Comparison of ENCODE assay signal across 10 cellular contexts in genomic region chr17:61251939-61252865, GRCh38.
A peak's percentile ranks its signal among the peaks of the same experiment; 100 is the strongest.
DNase-seq lines count a peak whose midpoint lies in the region; ATAC-seq and TF ChIP-seq lines count a peak whose summit lies in the region.
"Had no signal": no experiment of that assay in that cellular context is flagged by ENCODE, and none has a peak within 500 bp of the region (broad histone marks: within the 10 kb centered on the region; RNA-seq: fewer than 3 reads in every experiment).

No MANE protein-coding gene starts in this region.

- no peak overlapping the region for H3K9ac ChIP-seq in muscle layer of colon (ENCODE audit: low read length)

- ATAC-seq in activated naive CD8-positive, alpha-beta T cell treated with anti-CD3 and anti-CD28 coated beads, Interleukin-2, amount 10 ng/mL, durations not matched to agents 7 days and 5 days (ENCODE audit: low read depth), result no peak
- ATAC-seq in HG03469 (IDR thresholded peaks at IDR 0.05; ENCODE audit: unreplicated experiment), result no peak

- no peak overlapping the region for H3K4me3 Mint-ChIP-seq in activated naive CD8-positive, alpha-beta T cell treated with anti-CD3 and anti-CD28 coated beads, Interleukin-2, amount 10 ng/mL, durations not matched to agents 7 days and 5 days
- no peak overlapping the region for H3K4me3 Mint-ChIP-seq in activated naive CD8-positive, alpha-beta T cell treated with anti-CD3 and anti-CD28 coated beads for 36 hours
- H3K4me3 Mint-ChIP-seq in glutamatergic neuron (ENCODE audit: unreplicated experiment), result no peak overlapping the region
- H3K4me3 Mint-ChIP-seq: CD8-positive, alpha-beta memory T cell had no signal

- TF ChIP-seq POLR2A in uterus (IDR thresholded peaks at IDR 0.05), result no peak

- no peaks in the 10 kb centered on the region for H3K27me3 ChIP-seq in dorsolateral prefrontal cortex
- H3K27me3 ChIP-seq in muscle layer of colon (ENCODE audit: control insufficient read depth in 1 of 2, insufficient read depth in 2 of 2, low read length in 2 of 2), result peaks cover 0 to 4% of the 10 kb centered on the region in 2 donors
- no peaks in the 10 kb centered on the region for H3K27me3 ChIP-seq in uterus

- H3K36me3 ChIP-seq in muscle layer of colon (ENCODE audit: insufficient read depth, low read length) (no peaks in the 10 kb centered on the region), uterus (no peaks in the 10 kb centered on the region)

- H3K27ac ChIP-seq in dorsolateral prefrontal cortex, result peak overlapping the region in 47 of 59 donors; percentile 17 to 80 (median 57)
- H3K27ac ChIP-seq in muscle layer of colon (ENCODE audit: low read depth, low read length), result peak overlapping the region; percentile 46
- peak overlapping the region; percentile 51 to 81 for H3K27ac ChIP-seq in uterus
- H3K27ac ChIP-seq: VCaP had no signal

- H3K4me1 ChIP-seq in muscle layer of colon (ENCODE audit: insufficient read depth, low read length) (peaks cover 25% of the 10 kb centered on the region), uterus (peaks cover 0 to 20% of the 10 kb centered on the region in 2 donors)

- peak overlapping the region; percentile 66 for H3K27ac Mint-ChIP-seq in activated naive CD8-positive, alpha-beta T cell treated with anti-CD3 and anti-CD28 coated beads, Interleukin-2, amount 10 ng/mL, durations not matched to agents 7 days and 5 days
- no peak overlapping the region for H3K27ac Mint-ChIP-seq in activated naive CD8-positive, alpha-beta T cell treated with anti-CD3 and anti-CD28 coated beads for 36 hours
- H3K27ac Mint-ChIP-seq in glutamatergic neuron (ENCODE audit: unreplicated experiment), result no peak overlapping the region

- H3K36me3 Mint-ChIP-seq in activated naive CD8-positive, alpha-beta T cell treated with anti-CD3 and anti-CD28 coated beads, Interleukin-2, amount 10 ng/mL, durations not matched to agents 7 days and 5 days, result peaks cover 7% of the 10 kb centered on the region
- H3K36me3 Mint-ChIP-seq in activated naive CD8-positive, alpha-beta T cell treated with anti-CD3 and anti-CD28 coated beads for 36 hours, result no peaks in the 10 kb centered on the region
- no peaks in the 10 kb centered on the region for H3K36me3 Mint-ChIP-seq in glutamatergic neuron (ENCODE audit: unreplicated experiment)
- H3K36me3 Mint-ChIP-seq: CD8-positive, alpha-beta memory T cell had no signal

- H3K4me3 ChIP-seq in dorsolateral prefrontal cortex (peak overlapping the region in 1 of 59 donors; percentile 13), muscle layer of colon (ENCODE audit: low read depth in 1 of 2, low read length in 2 of 2) (peak overlapping the region in 1 of 2 donors; percentile 37), uterus (no peak overlapping the region)

- no peak for TF ChIP-seq CTCF in dorsolateral prefrontal cortex (IDR thresholded peaks at IDR 0.05 in 54 of 56, conservative IDR thresholded peaks at IDR 0.05 in 2 of 56; ENCODE audit: low read depth in 1 of 56, partially characterized antibody in 56 of 56)
- TF ChIP-seq CTCF in uterus (IDR thresholded peaks at IDR 0.05), result no peak
- TF ChIP-seq CTCF in glutamatergic neuron (IDR thresholded peaks at IDR 0.05; ENCODE audit: partially characterized antibody, unreplicated experiment), result no peak

- H3K27me3 Mint-ChIP-seq in activated naive CD8-positive, alpha-beta T cell treated with anti-CD3 and anti-CD28 coated beads, Interleukin-2, amount 10 ng/mL, durations not matched to agents 7 days and 5 days, result no peaks in the 10 kb centered on the region
- no peaks in the 10 kb centered on the region for H3K27me3 Mint-ChIP-seq in activated naive CD8-positive, alpha-beta T cell treated with anti-CD3 and anti-CD28 coated beads for 36 hours
- peaks cover 2% of the 10 kb centered on the region for H3K27me3 Mint-ChIP-seq in glutamatergic neuron (ENCODE audit: unreplicated experiment)
- H3K27me3 Mint-ChIP-seq: CD8-positive, alpha-beta memory T cell had no signal

- peaks cover 23% of the 10 kb centered on the region for H3K4me1 Mint-ChIP-seq in activated naive CD8-positive, alpha-beta T cell treated with anti-CD3 and anti-CD28 coated beads, Interleukin-2, amount 10 ng/mL, durations not matched to agents 7 days and 5 days
- peaks cover 13% of the 10 kb centered on the region for H3K4me1 Mint-ChIP-seq in activated naive CD8-positive, alpha-beta T cell treated with anti-CD3 and anti-CD28 coated beads for 36 hours
- H3K4me1 Mint-ChIP-seq in glutamatergic neuron (ENCODE audit: low read depth, unreplicated experiment), result peaks cover 13% of the 10 kb centered on the region

- POLR2A ChIA-PET in activated naive CD8-positive, alpha-beta T cell treated with anti-CD3 and anti-CD28 coated beads, Interleukin-2, amount 10 ng/mL, durations not matched to agents 7 days and 5 days (lab: Charles Lee), result interaction anchor here (1.2 kb wide), 1 partner anchor 30 kb away, joined by 4 read pairs; no protein-coding TSS in a partner anchor

- DNase-seq in activated naive CD8-positive, alpha-beta T cell treated with anti-CD3 and anti-CD28 coated beads, Interleukin-2, amount 10 ng/mL, durations not matched to agents 7 days and 5 days, result no peak
- no peak for DNase-seq in activated naive CD8-positive, alpha-beta T cell treated with anti-CD3 and anti-CD28 coated beads for 36 hours
- DNase-seq in dorsolateral prefrontal cortex (peak in 8 of 10 donors; percentile 26 to 67 (median 51)), uterus (peak; percentile 85 to 90), OCI-M2 (lab: John Stamatoyannopoulos, UW; ENCODE audit: unreplicated experiment) (no peak), glutamatergic neuron (no peak)

- intact Hi-C loops in dorsolateral prefrontal cortex (cut with DNase I) (no loop called here), uterus (cut with DNase I; ENCODE audit: low total_unique reads) (no loop called here)

- H3K9me3 ChIP-seq in muscle layer of colon (ENCODE audit: low read length) (no peaks in the 10 kb centered on the region), uterus (no peaks in the 10 kb centered on the region)

- no peaks in the 10 kb centered on the region for H3K9me3 Mint-ChIP-seq in activated naive CD8-positive, alpha-beta T cell treated with anti-CD3 and anti-CD28 coated beads, Interleukin-2, amount 10 ng/mL, durations not matched to agents 7 days and 5 days
- no peaks in the 10 kb centered on the region for H3K9me3 Mint-ChIP-seq in activated naive CD8-positive, alpha-beta T cell treated with anti-CD3 and anti-CD28 coated beads for 36 hours
- H3K9me3 Mint-ChIP-seq in glutamatergic neuron (ENCODE audit: unreplicated experiment), result no peaks in the 10 kb centered on the region
- H3K9me3 Mint-ChIP-seq: CD8-positive, alpha-beta memory T cell had no signal

Comparison
In these comparisons a context has a peak if more than half of its experiments do, and no peak if none do; other contexts are left out.
1. DNase-seq: peak in dorsolateral prefrontal cortex (8 of 10) and uterus (2 of 2); none in activated naive CD8-positive, alpha-beta T cell treated with anti-CD3 and anti-CD28 coated beads, Interleukin-2, amount 10 ng/mL, durations not matched to agents 7 days and 5 days (single experiment), activated naive CD8-positive, alpha-beta T cell treated with anti-CD3 and anti-CD28 coated beads for 36 hours (single experiment), OCI-M2 (single experiment) and glutamatergic neuron (single experiment).
2. Peak in every context shown above with its lines, with median percentiles within 50 percentile points of each other: H3K27ac ChIP-seq.